ENCODE assay signal across 12 cellular contexts in genomic region chr4:37665347-37666009, GRCh38. TPM values are rescaled to one million over a fixed set of nuclear protein-coding genes. Genes with fewer than 3 reads are reported as not detected.
DNase-seq lines count a peak whose midpoint lies in the region; ATAC-seq, FAIRE-seq and TF ChIP-seq lines count a peak whose summit lies in the region.
"Had no signal": no experiment of that assay in that cellular context is flagged by ENCODE, and none has a peak within 500 bp of the region (broad histone marks: within the 10 kb centered on the region; RNA-seq: fewer than 3 reads in every experiment).

No MANE protein-coding gene starts in this region.

- no peak for TF ChIP-seq RAD21 in HepG2 (CRISPR knock-in tag; IDR thresholded peaks at IDR 0.05)

- no peaks in the 10 kb centered on the region for H3K27me3 ChIP-seq in HepG2 (ENCODE audit: control insufficient read depth in 1 of 2, insufficient read depth in 2 of 2, low read length in 2 of 2)
- H3K27me3 ChIP-seq in skeletal muscle tissue (ENCODE audit: control insufficient read depth in 3 of 3, insufficient read depth in 3 of 3, low read length in 3 of 3) = no peaks in the 10 kb centered on the region

- CTCF ChIA-PET in HepG2 (lab: Yijun Ruan, JAX; ENCODE audit: low intra/inter-chr PET ratio, low total read pairs) = no interaction called here

- no peaks in the 10 kb centered on the region for H3K9me3 Mint-ChIP-seq in HFFc6

- BruUV-seq in HepG2 (replicated peaks; lab: Mats Ljungman, UMichigan) = no TSS peak

- TF ChIP-seq POLR2A in HepG2 (IDR thresholded peaks at IDR 0.05; ENCODE audit: insufficient read depth in 1 of 2, low read depth in 2 of 2, low read length in 2 of 2) = no peak

- H3K9me3 ChIP-seq in HepG2 (ENCODE audit: low read length) (no peaks in the 10 kb centered on the region), skeletal muscle tissue (ENCODE audit: control insufficient read depth in 3 of 3, low read length in 3 of 3) (no peaks in the 10 kb centered on the region)

- peaks cover 65% of the 10 kb centered on the region for H3K4me1 Mint-ChIP-seq in HFFc6 (ENCODE audit: low read depth)

- peaks cover 47% of the 10 kb centered on the region for H3K79me2 ChIP-seq in HepG2 (ENCODE audit: insufficient read depth, low read length)

- intact Hi-C loops in HepG2 (cut with micrococcal nuclease; ENCODE audit: unreplicated experiment) = no loop called here

- POLR2A ChIA-PET in HepG2 (lab: Yijun Ruan, JAX) = interaction anchor here (1.3 to 1.4 kb wide), 2 partner anchors 17 to 21 kb away, joined by 3 to 5 read pairs; partner anchors contain the start of gene RELL1

- H3K36me3 Mint-ChIP-seq in HFFc6 (ENCODE audit: low read depth) = no peaks in the 10 kb centered on the region

- no peak overlapping the region for H3K4me3 ChIP-seq in coronary artery
- no peak overlapping the region for H3K4me3 ChIP-seq in HepG2 (replicated peaks in 1 of 3; ENCODE audit: insufficient read depth in 1 of 3, low read depth in 2 of 3, low read length in 3 of 3)
- H3K4me3 ChIP-seq in skeletal muscle tissue (ENCODE audit: low read length in 3 of 3) = peak overlapping the region in 2 of 3 donors; percentile 4 to 34

- TF ChIP-seq EP300 in HepG2 (IDR thresholded peaks at IDR 0.05; ENCODE audit: low read depth in 2 of 2, low read length in 2 of 2) (no peak), HepG2 (CRISPR knock-in tag; IDR thresholded peaks at IDR 0.05; ENCODE audit: borderline replicate concordance) (no peak)

- H3K27me3 Mint-ChIP-seq in HFFc6 (ENCODE audit: insufficient read depth) = no peaks in the 10 kb centered on the region; the same call in 1 of the 2 replicates

- H4K20me1 ChIP-seq in HepG2 (ENCODE audit: insufficient read depth, low read length) = no peaks in the 10 kb centered on the region; the same call in 1 of the 2 replicates

- no peak for ATAC-seq in HepG2

- H3K4me2 ChIP-seq in HepG2 (ENCODE audit: low read depth, low read length) = 0 out of 2 replicates have a peak overlapping the region, but pooled peaks have one; percentile 0

- H2AFZ ChIP-seq in HepG2 (ENCODE audit: low read length) = no peak overlapping the region

- DNase-seq in HFFc6 = no peak
- no peak for DNase-seq in coronary artery (ENCODE audit: low spot score)
- DNase-seq in HepG2 (ENCODE audit: low spot score) = no peak
- no peak for DNase-seq in COLO668 (lab: John Stamatoyannopoulos, UW; ENCODE audit: unreplicated experiment)
- no peak for DNase-seq in cerebellar nuclear complex (lab: John Stamatoyannopoulos, UW)
- no peak for DNase-seq in Kasumi-1 (lab: John Stamatoyannopoulos, UW)
- DNase-seq in 8988T = no peak
- DNase-seq: NCI-H1930, T1000 had no signal

- H3K36me3 ChIP-seq in HepG2 (replicated peaks in 1 of 2; ENCODE audit: control insufficient read depth in 1 of 2, insufficient read depth in 2 of 2, low read length in 2 of 2) = no peaks in the 10 kb centered on the region
- H3K36me3 ChIP-seq in skeletal muscle tissue (ENCODE audit: control insufficient read depth in 3 of 3, insufficient read depth in 3 of 3, low read length in 3 of 3) = no peaks in the 10 kb centered on the region

- H3K27ac ChIP-seq in coronary artery (peak overlapping the region; percentile 65 to 84), HepG2 (ENCODE audit: extremely low read length, insufficient read depth, low read length) (peak overlapping the region; percentile 83), skeletal muscle tissue (ENCODE audit: low read depth, low read length) (peak overlapping the region; percentile 83)
- H3K27ac ChIP-seq: C4-2B had no signal

- no peak for FAIRE-seq in HepG2 (lab: Jason Lieb, UNC)
- FAIRE-seq: GM19239 had no signal

- peaks cover 78% of the 10 kb centered on the region for H3K4me1 ChIP-seq in HepG2 (ENCODE audit: insufficient read depth, low read length)
- peaks cover 54 to 63% (median 57%) of the 10 kb centered on the region in 3 donors for H3K4me1 ChIP-seq in skeletal muscle tissue (ENCODE audit: control insufficient read depth in 3 of 3, insufficient read depth in 3 of 3, low read length in 3 of 3)

- peak overlapping the region; percentile 62 for H3K27ac Mint-ChIP-seq in HFFc6

- in situ Hi-C loops in HepG2 (cut with HindIII; ENCODE audit: extremely low pct_ligation_motif_present, low pct_unique_long_range_greater_than_20kb) = no loop called here

- 93% methylated on average over 9 of the region's 9 CpGs for WGBS in HepG2 (ENCODE audit: low lambda C conversion rate)

- TF ChIP-seq CTCF in HFFc6 (IDR thresholded peaks at IDR 0.05) (no peak), coronary artery (IDR thresholded peaks at IDR 0.05) (no peak), HepG2 (CRISPR knock-in tag; IDR thresholded peaks at IDR 0.05) (no peak)

- H3K9ac ChIP-seq in HepG2 (ENCODE audit: insufficient read depth, low read depth, low read length) (no peak overlapping the region), skeletal muscle tissue (ENCODE audit: low read depth in 1 of 3, low read length in 3 of 3) (no peak overlapping the region)

- H3K4me3 Mint-ChIP-seq in HFFc6 = no peak overlapping the region

TF ChIP-seq in HepG2, 621 proteins besides CTCF, POLR2A, EP300 and RAD21:
- TF ChIP-seq XRCC5 (optimal IDR thresholded peaks at IDR 0.05; ENCODE audit: low read length) (no peak), ZNF615 (CRISPR knock-in tag; IDR thresholded peaks at IDR 0.05; ENCODE audit: borderline replicate concordance) (no peak), E2F5 (CRISPR knock-in tag; conservative IDR thresholded peaks at IDR 0.05) (no peak), KAT2B (IDR thresholded peaks at IDR 0.05; ENCODE audit: borderline replicate concordance, low read depth, low read length) (no peak), ZNF382 (CRISPR knock-in tag; IDR thresholded peaks at IDR 0.05; ENCODE audit: borderline replicate concordance) (no peak), ZBTB43 (CRISPR knock-in tag; conservative IDR thresholded peaks at IDR 0.05) (no peak)
- TF ChIP-seq, protein P1, sequence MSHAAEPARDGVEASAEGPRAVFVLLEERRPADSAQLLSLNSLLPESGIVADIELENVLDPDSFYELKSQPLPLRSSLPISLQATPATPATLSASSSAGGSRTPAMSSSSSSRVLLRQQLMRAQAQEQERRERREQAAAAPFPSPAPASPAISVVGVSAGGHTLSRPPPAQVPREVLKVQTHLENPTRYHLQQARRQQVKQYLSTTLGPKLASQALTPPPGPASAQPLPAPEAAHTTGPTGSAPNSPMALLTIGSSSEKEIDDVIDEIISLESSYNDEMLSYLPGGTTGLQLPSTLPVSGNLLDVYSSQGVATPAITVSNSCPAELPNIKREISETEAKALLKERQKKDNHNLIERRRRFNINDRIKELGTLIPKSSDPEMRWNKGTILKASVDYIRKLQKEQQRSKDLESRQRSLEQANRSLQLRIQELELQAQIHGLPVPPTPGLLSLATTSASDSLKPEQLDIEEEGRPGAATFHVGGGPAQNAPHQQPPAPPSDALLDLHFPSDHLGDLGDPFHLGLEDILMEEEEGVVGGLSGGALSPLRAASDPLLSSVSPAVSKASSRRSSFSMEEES (CRISPR knock-in tag; IDR thresholded peaks at IDR 0.05) = no peak

RNA-seq across cellular contexts. Expression of gene RELL1, which starts 20.7 kb away (rescaled TPM):
- total RNA-seq in HFFc6 (2021; fragmentation: NEBNext Ultra II Directional; extraction: Animal tissue kit (Norgen Biotek cat#: 25700)) = 10 to 100 TPM; 20.4 to 31.3 (median 28.9) TPM
- 40.1 and 58.4 TPM in 2 replicates for total RNA-seq in HepG2 (2016; rRNA removed; fragmentation: Illumina TruSeq; extraction: Trizol)
- total RNA-seq in HepG2 (2016; cell fraction: cytosol; rRNA removed; fragmentation: Illumina TruSeq; extraction: Trizol; ENCODE audit: low read depth) = 124 and 130 TPM in 2 replicates
- 37.4 and 57.3 TPM in 2 replicates for total RNA-seq in HepG2 (2016; cell fraction: insoluble cytoplasmic fraction; rRNA removed; fragmentation: Illumina TruSeq; extraction: Trizol)
- 53.5 and 55.2 TPM in 2 replicates for total RNA-seq in HepG2 (2016; cell fraction: membrane; rRNA removed; fragmentation: Illumina TruSeq; extraction: Trizol)
- 36.9 and 45.2 TPM in 2 replicates for total RNA-seq in HepG2 (2016; cell fraction: nucleus; rRNA removed; fragmentation: Illumina TruSeq; extraction: Trizol)
- polyA plus RNA-seq in HepG2 (2011; rRNA removed) = 8.4 and 11.1 TPM in 2 replicates
- polyA plus RNA-seq in HepG2 (2011; cell fraction: cytosol; rRNA removed) = 9.0 and 9.6 TPM in 2 replicates
- polyA plus RNA-seq in HepG2 (2011; cell fraction: nucleus; rRNA removed) = 5.5 and 7.2 TPM in 2 replicates
- polyA plus RNA-seq in HepG2 (2012) = 3.1 and 3.9 TPM in 2 replicates
- 1.5 and 2.3 TPM in 2 replicates for polyA plus RNA-seq in HepG2 (2016; cell fraction: cytosol; fragmentation: Illumina TruSeq; extraction: Trizol; ENCODE audit: low read depth)
- polyA plus RNA-seq in HepG2 (2016; cell fraction: insoluble cytoplasmic fraction; fragmentation: Illumina TruSeq; extraction: Trizol; ENCODE audit: low read depth) = 6.7 and 8.9 TPM in 2 replicates
- 3.9 and 4.1 TPM in 2 replicates for polyA plus RNA-seq in HepG2 (2016; cell fraction: membrane; fragmentation: Illumina TruSeq; extraction: Trizol; ENCODE audit: low read depth)
- polyA plus RNA-seq in HepG2 (2016; cell fraction: nucleus; fragmentation: Illumina TruSeq; extraction: Trizol; ENCODE audit: insufficient read depth, low read depth) = 13.1 and 16.3 TPM in 2 replicates
- polyA minus RNA-seq in HepG2 (2011; rRNA and poly(A)+ RNA removed; ENCODE audit: low replicate concordance) = 7.8 and 39.4 TPM in 2 replicates
- 31.9 and 37.6 TPM in 2 replicates for polyA minus RNA-seq in HepG2 (2011; cell fraction: cytosol; rRNA and poly(A)+ RNA removed)
- polyA minus RNA-seq in HepG2 (2011; cell fraction: nucleus; rRNA and poly(A)+ RNA removed) = 16.4 and 18.5 TPM in 2 replicates
- 82.5 TPM for total RNA-seq in skeletal muscle tissue

Comparison
In these comparisons a context has a peak if more than half of its experiments do, and no peak if none do; other contexts are left out.
1. H3K4me3 ChIP-seq: peak in skeletal muscle tissue (2 of 3); none in coronary artery (single experiment) and HepG2 (0 of 3).
2. Peak in every context shown above with its lines, with median percentiles within 50 percentile points of each other: H3K27ac ChIP-seq.